ENCODE assay signal across 8 cellular contexts in the genomic region with DNA sequence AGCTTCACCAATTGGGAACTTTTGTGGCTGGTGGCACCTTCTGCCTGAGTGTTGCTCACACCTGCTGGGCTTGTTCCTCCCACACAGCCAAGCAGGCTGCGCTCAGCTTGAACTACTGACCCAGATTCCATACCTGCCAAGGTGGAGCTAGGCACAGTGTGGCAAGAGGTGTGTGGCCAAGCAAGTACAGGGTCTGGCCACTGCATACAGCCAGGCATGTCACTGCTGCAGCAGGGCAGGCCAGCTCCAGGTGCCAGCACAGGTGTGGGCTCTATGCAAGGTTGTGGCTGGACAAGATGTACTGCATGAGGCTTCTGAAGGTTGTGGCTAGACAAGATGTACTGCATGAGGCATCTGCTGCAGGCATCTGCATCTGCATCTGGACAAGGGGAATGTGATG.
"Had no signal": no experiment of that assay in that cellular context is flagged by ENCODE, and none has a peak within 500 bp of the region (broad histone marks: within the 10 kb centered on the region; RNA-seq: fewer than 3 reads in every experiment).

No MANE protein-coding gene starts in this region.

- H3K27ac ChIP-seq: GM23248 had no signal

- ATAC-seq: HCT116, K562 had no signal

- DNase-seq: GM23248, GOT3, H7, HFFc6, IMR-90 had no signal

- H3K27ac Mint-ChIP-seq: HFFc6 had no signal

- H3K36me3 ChIP-seq: HAP-1 had no signal

- H3K9me3 ChIP-seq: HAP-1 had no signal

- H3K4me1 ChIP-seq: HAP-1 had no signal

- H3K4me3 Mint-ChIP-seq: HFFc6 had no signal

- H3K4me3 ChIP-seq: GM23248, HAP-1, K562 had no signal
